14 cellular contexts compared by ENCODE assay signal in genomic region chr2:42010743-42011298, GRCh38. TPM values are rescaled to one million over a fixed set of nuclear protein-coding genes. Genes with fewer than 3 reads are reported as not detected.
DNase-seq lines count a peak whose midpoint lies in the region; ATAC-seq, FAIRE-seq and TF ChIP-seq lines count a peak whose summit lies in the region.
"Had no signal": no experiment of that assay in that cellular context is flagged by ENCODE, and none has a peak within 500 bp of the region (broad histone marks: within the 10 kb centered on the region; RNA-seq: fewer than 3 reads in every experiment).

No MANE protein-coding gene starts in this region.

- ATAC-seq in activated CD8-positive, alpha-beta memory T cell treated with anti-CD3 and anti-CD28 coated beads, Interleukin-2, amount 10 ng/mL, durations not matched to agents 7 days and 5 days = no peak
- ATAC-seq: stimulated activated naive CD8-positive, alpha-beta T cell treated with anti-CD3 and anti-CD28 coated beads, Interleukin-15, Interleukin-2, amounts not matched to agents 100 U/mL and 50 U/mL, for 24 hours had no signal

- peaks cover 32% of the 10 kb centered on the region for H3K27me3 Mint-ChIP-seq in activated CD8-positive, alpha-beta memory T cell treated with anti-CD3 and anti-CD28 coated beads, Interleukin-2, amount 10 ng/mL, durations not matched to agents 7 days and 5 days
- H3K27me3 Mint-ChIP-seq in immature natural killer cell (ENCODE audit: low read depth in 3 of 3) = peaks cover 1 to 12% (median 2%) of the 10 kb centered on the region in 3 donors

- peaks cover 10% of the 10 kb centered on the region for H3K4me1 Mint-ChIP-seq in activated CD8-positive, alpha-beta memory T cell treated with anti-CD3 and anti-CD28 coated beads, Interleukin-2, amount 10 ng/mL, durations not matched to agents 7 days and 5 days
- peaks cover 12 to 32% of the 10 kb centered on the region in 2 donors for H3K4me1 Mint-ChIP-seq in immature natural killer cell

- CTCF ChIA-PET in activated CD8-positive, alpha-beta memory T cell treated with anti-CD3 and anti-CD28 coated beads, Interleukin-2, amount 10 ng/mL, durations not matched to agents 7 days and 5 days (lab: Charles Lee) = interaction anchor here (0.6 kb wide), 1 partner anchor 217 kb away, joined by 3 read pairs; no protein-coding TSS in a partner anchor

- H3K27ac Mint-ChIP-seq in activated CD8-positive, alpha-beta memory T cell treated with anti-CD3 and anti-CD28 coated beads, Interleukin-2, amount 10 ng/mL, durations not matched to agents 7 days and 5 days = peak overlapping the region; percentile 44
- peak overlapping the region in 1 of 6 donors; percentile 24 for H3K27ac Mint-ChIP-seq in immature natural killer cell

- H2AFZ ChIP-seq in smooth muscle cell (ENCODE audit: low read depth) = no peak overlapping the region

- H3K4me3 ChIP-seq in fibroblast of the aortic adventitia (ENCODE audit: low read depth, low read length) = no peak overlapping the region
- H3K4me3 ChIP-seq in smooth muscle cell = no peak overlapping the region
- H3K4me3 ChIP-seq: dorsolateral prefrontal cortex had no signal

- H3K9ac ChIP-seq in smooth muscle cell (ENCODE audit: low read depth) = no peak overlapping the region

- H3K27me3 ChIP-seq in smooth muscle cell (ENCODE audit: low read depth) = no peaks in the 10 kb centered on the region
- H3K27me3 ChIP-seq: dorsolateral prefrontal cortex had no signal

- no peaks in the 10 kb centered on the region for H3K9me3 Mint-ChIP-seq in activated CD8-positive, alpha-beta memory T cell treated with anti-CD3 and anti-CD28 coated beads, Interleukin-2, amount 10 ng/mL, durations not matched to agents 7 days and 5 days (ENCODE audit: low read depth)
- peaks cover 0 to 1% (median 0%) of the 10 kb centered on the region in 6 donors for H3K9me3 Mint-ChIP-seq in immature natural killer cell
- H3K9me3 Mint-ChIP-seq: natural killer cell had no signal

- FAIRE-seq in RCC 7860 (lab: Jason Lieb, UNC) = peak; percentile 93

- peak overlapping the region; percentile 68 for H3K4me2 ChIP-seq in smooth muscle cell

- H3K36me3 ChIP-seq in smooth muscle cell (ENCODE audit: low read depth) = no peaks in the 10 kb centered on the region

- no peaks in the 10 kb centered on the region for H4K20me1 ChIP-seq in smooth muscle cell (ENCODE audit: low read depth)

- no peak overlapping the region for H3K4me3 Mint-ChIP-seq in activated CD8-positive, alpha-beta memory T cell treated with anti-CD3 and anti-CD28 coated beads, Interleukin-2, amount 10 ng/mL, durations not matched to agents 7 days and 5 days
- H3K4me3 Mint-ChIP-seq in immature natural killer cell = no peak overlapping the region
- H3K4me3 Mint-ChIP-seq: natural killer cell had no signal

- peaks cover 5% of the 10 kb centered on the region for H3K4me1 ChIP-seq in smooth muscle cell (ENCODE audit: low read depth)

- no peak for TF ChIP-seq CTCF in fibroblast of the aortic adventitia (IDR thresholded peaks at IDR 0.05; ENCODE audit: insufficient read depth, low read length)
- no peak for TF ChIP-seq CTCF in smooth muscle cell (IDR thresholded peaks at IDR 0.05; ENCODE audit: borderline replicate concordance, insufficient read depth, poor library complexity, severe bottlenecking)

- peaks cover 9% of the 10 kb centered on the region for H3F3A ChIP-seq in smooth muscle cell (ENCODE audit: low read depth)

- peak overlapping the region; percentile 63 for H3K27ac ChIP-seq in smooth muscle cell (ENCODE audit: low read depth)
- H3K27ac ChIP-seq: 22Rv1, dorsolateral prefrontal cortex had no signal

- 47% methylated on average over 11 of the region's 11 CpGs for WGBS in smooth muscle cell (ENCODE audit: low lambda C conversion rate)

- DNase-seq in activated CD8-positive, alpha-beta memory T cell treated with anti-CD3 and anti-CD28 coated beads, Interleukin-2, amount 10 ng/mL, durations not matched to agents 7 days and 5 days = no peak
- no peak for DNase-seq in activated CD8-positive, alpha-beta memory T cell treated with anti-CD3 and anti-CD28 coated beads for 24 hours
- DNase-seq in RCC 7860 (ENCODE audit: low spot score) (peak; percentile 85), fibroblast of the aortic adventitia (ENCODE audit: low read depth) (peak; percentile 76), smooth muscle cell (lab: John Stamatoyannopoulos, UW; ENCODE audit: unreplicated experiment) (no peak), cortex of kidney (lab: John Stamatoyannopoulos, UW) (no peak), immature natural killer cell (no peak), mesenteric fat pad (ENCODE audit: low spot score) (no peak)
- DNase-seq: dorsolateral prefrontal cortex; natural killer cell; NCI-H187 treated with DMSO at 0.1 percent for 48 hours; stimulated activated CD4-positive, alpha-beta T cell treated with anti-CD3 and anti-CD28 coated beads, Interleukin-1b, Interleukin-23, amount 100 ng/mL, for 48 hours; stimulated activated naive CD8-positive, alpha-beta T cell treated with anti-CD3 and anti-CD28 coated beads, Interleukin-15, Interleukin-2, amounts not matched to agents 100 U/mL and 50 U/mL, for 24 hours had no signal

- no peaks in the 10 kb centered on the region for H3K79me2 ChIP-seq in smooth muscle cell (ENCODE audit: low read depth)

- no peaks in the 10 kb centered on the region for H3K36me3 Mint-ChIP-seq in activated CD8-positive, alpha-beta memory T cell treated with anti-CD3 and anti-CD28 coated beads, Interleukin-2, amount 10 ng/mL, durations not matched to agents 7 days and 5 days
- H3K36me3 Mint-ChIP-seq in immature natural killer cell = peaks cover 0 to 3% (median 0%) of the 10 kb centered on the region in 3 donors
- H3K36me3 Mint-ChIP-seq: natural killer cell had no signal

- no peaks in the 10 kb centered on the region for H3K9me3 ChIP-seq in smooth muscle cell (replicated peaks; ENCODE audit: low read depth)

RNA-seq across cellular contexts. Expression of gene PKDCC, which starts 37.0 kb away (rescaled TPM):
- not detected for total RNA-seq in activated CD8-positive, alpha-beta memory T cell treated with anti-CD3 and anti-CD28 coated beads, Interleukin-2, amount 10 ng/mL, durations not matched to agents 7 days and 5 days
- 19.7 and 57.8 TPM in 2 replicates for total RNA-seq in fibroblast of the aortic adventitia (ENCODE audit: low replicate concordance)
- total RNA-seq in smooth muscle cell = 15.2 and 22.9 TPM in 2 replicates
- polyA plus RNA-seq in smooth muscle cell = 5.1 and 12.2 TPM in 2 replicates
- polyA plus RNA-seq in immature natural killer cell = not detected
- 289 TPM for total RNA-seq in mesenteric fat pad

Comparison
In these comparisons a context has a peak if more than half of its experiments do, and no peak if none do; other contexts are left out.
1. DNase-seq: peak in RCC 7860 (single experiment) and fibroblast of the aortic adventitia (single experiment); none in activated CD8-positive, alpha-beta memory T cell treated with anti-CD3 and anti-CD28 coated beads, Interleukin-2, amount 10 ng/mL, durations not matched to agents 7 days and 5 days (single experiment), activated CD8-positive, alpha-beta memory T cell treated with anti-CD3 and anti-CD28 coated beads for 24 hours (single experiment), smooth muscle cell (single experiment), cortex of kidney (single experiment), immature natural killer cell (0 of 3) and mesenteric fat pad (single experiment).
2. RNA of gene PKDCC, which starts 37.0 kb away (total RNA-seq): 289 TPM in mesenteric fat pad (single experiment), 19.7 to 57.8 TPM in fibroblast of the aortic adventitia and 15.2 to 22.9 TPM in smooth muscle cell; not detected in activated CD8-positive, alpha-beta memory T cell treated with anti-CD3 and anti-CD28 coated beads, Interleukin-2, amount 10 ng/mL, durations not matched to agents 7 days and 5 days; every median in the first group is over 10 times any median in the second.